In the genomic region with DNA sequence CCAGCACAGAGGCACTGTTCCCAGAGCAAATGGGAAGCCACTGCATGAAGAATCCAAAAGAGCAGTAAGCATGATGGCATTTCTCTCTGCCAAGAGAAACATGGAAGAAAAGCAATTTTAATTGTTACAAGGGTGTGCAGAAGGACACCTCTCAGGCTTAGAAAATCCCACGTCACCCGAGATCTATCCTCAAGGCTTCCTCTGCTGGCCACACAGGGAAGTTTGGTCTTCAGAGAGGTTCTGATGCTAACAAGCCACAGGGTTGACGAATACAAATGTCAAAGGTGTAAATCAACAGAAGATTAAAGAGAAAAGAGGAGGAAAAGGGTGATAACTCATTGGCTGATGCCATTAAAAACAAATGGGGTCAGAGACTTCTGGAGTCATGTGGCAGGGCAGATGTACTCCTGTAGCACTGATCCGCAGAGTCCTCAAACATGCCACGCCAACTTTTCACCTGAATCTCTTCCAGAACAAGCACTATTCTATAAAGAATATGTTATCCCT, we compare ENCODE assay signal across 19 cellular contexts. TPM values are rescaled to one million over a fixed set of nuclear protein-coding genes. Genes with fewer than 3 reads are reported as not detected.
DNase-seq lines count a peak whose midpoint lies in the region; ATAC-seq, FAIRE-seq and TF ChIP-seq lines count a peak whose summit lies in the region.
"Had no signal": no experiment of that assay in that cellular context is flagged by ENCODE, and none has a peak within 500 bp of the region (broad histone marks: within the 10 kb centered on the region; RNA-seq: fewer than 3 reads in every experiment).

No MANE protein-coding gene starts in this region.

- H3K4ac ChIP-seq in H9 (ENCODE audit: low read depth, low read length) (no peak overlapping the region), H1 (replicated peaks; ENCODE audit: insufficient read length, low read depth, low read length) (no peak overlapping the region)

- H3K36me3 ChIP-seq in OCI-LY7 (ENCODE audit: insufficient read depth, low read length) (peaks cover 32% of the 10 kb centered on the region), H1 (ENCODE audit: control insufficient read depth in 2 of 4, insufficient read depth in 4 of 4, low read length in 3 of 4) (no peaks in the 10 kb centered on the region), heart left ventricle (peaks cover 0 to 45% (median 23%) of the 10 kb centered on the region in 9 donors)
- H3K36me3 ChIP-seq: SJCRH30 had no signal

- no peaks in the 10 kb centered on the region for H3K27me3 ChIP-seq in H9 (ENCODE audit: insufficient read depth, low read length)
- H3K27me3 ChIP-seq in H1 (replicated peaks in 1 of 4; ENCODE audit: control insufficient read depth in 3 of 4, extremely low read depth in 1 of 4, insufficient read depth in 3 of 4, low read length in 3 of 4): no peaks in the 10 kb centered on the region
- H3K27me3 ChIP-seq in heart left ventricle: no peaks in the 10 kb centered on the region
- H3K27me3 ChIP-seq: BLaER1 treated with 17β-estradiol and CSF1 and Interleukin-3, amounts not matched to agents 10 nM and 100 nM; SJCRH30 had no signal

- peak; percentile 6 to 14; a peak in 2 of 4 replicates for TF ChIP-seq RAD21 in H1 (IDR thresholded peaks at IDR 0.05 in 1 of 2, conservative IDR thresholded peaks at IDR 0.05 in 1 of 2; ENCODE audit: low read depth in 2 of 2, low read length in 2 of 2)

- H2BK5ac ChIP-seq in H9 (ENCODE audit: insufficient read length, low read length) (no peak overlapping the region), H1 (ENCODE audit: low read depth, low read length) (no peak overlapping the region)

- H2AK5ac ChIP-seq in H9 (ENCODE audit: insufficient read length, low read length) (no peak overlapping the region), H1 (ENCODE audit: low read depth, low read length) (no peak overlapping the region)

- no peak overlapping the region for H2BK12ac ChIP-seq in H9 (ENCODE audit: insufficient read length, low read depth, low read length)
- no peak overlapping the region for H2BK12ac ChIP-seq in H1 (ENCODE audit: low read depth, low read length)

- H3K23me2 ChIP-seq in H9 (ENCODE audit: insufficient read length, low read depth, low read length, poor library complexity, severe bottlenecking): no peaks in the 10 kb centered on the region
- H3K23me2 ChIP-seq in H1 (ENCODE audit: low read depth, low read length): 0 out of 2 replicates have a peak, but pooled peaks cover 2% of the 10 kb centered on the region

- H4K91ac ChIP-seq in H9 (ENCODE audit: insufficient read length, low read depth, low read length): no peak overlapping the region
- no peak overlapping the region for H4K91ac ChIP-seq in H1 (replicated peaks; ENCODE audit: insufficient read length, low read length)

- no peak for TF ChIP-seq EP300 in H1 (IDR thresholded peaks at IDR 0.05; ENCODE audit: borderline replicate concordance in 1 of 2, low read depth in 2 of 2, low read length in 2 of 2)

- H2BK15ac ChIP-seq in H9 (ENCODE audit: low read depth, low read length) (no peak overlapping the region), H1 (ENCODE audit: low read length) (no peak overlapping the region)

- TF ChIP-seq POLR2A in H1 (IDR thresholded peaks at IDR 0.05; ENCODE audit: control extremely low read depth in 1 of 2, low read depth in 2 of 2, low read length in 2 of 2): no peak
- no peak for TF ChIP-seq POLR2A in heart left ventricle (IDR thresholded peaks at IDR 0.05)

- no peaks in the 10 kb centered on the region for H3K9me3 Mint-ChIP-seq in H9
- H3K9me3 Mint-ChIP-seq in stimulated activated effector memory CD8-positive, alpha-beta T cell treated with anti-CD3 and anti-CD28 coated beads, Interleukin-12 subunit alpha, Interleukin-12 subunit beta, amount 100 ng/mL, for 72 hours: no peaks in the 10 kb centered on the region
- H3K9me3 Mint-ChIP-seq: CD8-positive, alpha-beta memory T cell; IgD-negative memory B cell had no signal

- H3K79me2 ChIP-seq in H9 (ENCODE audit: insufficient read depth, low read length): peaks cover 2% of the 10 kb centered on the region; the same call in 1 of the 2 replicates
- peaks cover 35% of the 10 kb centered on the region; the same call in 1 of the 2 replicates for H3K79me2 ChIP-seq in OCI-LY7 (ENCODE audit: insufficient read depth, low read depth, low read length)
- H3K79me2 ChIP-seq in H1 (ENCODE audit: control insufficient read depth in 1 of 2, insufficient read depth in 2 of 2, low read length in 2 of 2): peaks cover 0 to 26% of the 10 kb centered on the region in 2 experiments; a peak in 3 of 4 replicates

- H3K36me3 Mint-ChIP-seq in H9 (ENCODE audit: insufficient read depth in 1 of 3, low read depth in 3 of 3): peaks cover 0 to 5% (median 0%) of the 10 kb centered on the region in 3 experiments; a peak in 3 of 7 replicates
- H3K36me3 Mint-ChIP-seq in stimulated activated effector memory CD8-positive, alpha-beta T cell treated with anti-CD3 and anti-CD28 coated beads, Interleukin-12 subunit alpha, Interleukin-12 subunit beta, amount 100 ng/mL, for 72 hours: peaks cover 65% of the 10 kb centered on the region

- no peak overlapping the region for H3K27ac ChIP-seq in H9 (ENCODE audit: insufficient read length, low read depth, low read length)
- no peak overlapping the region for H3K27ac ChIP-seq in OCI-LY7 (ENCODE audit: low read depth, low read length, poor library complexity, severe bottlenecking)
- H3K27ac ChIP-seq in H1 (ENCODE audit: low read depth, low read length): no peak overlapping the region
- H3K27ac ChIP-seq in heart left ventricle: no peak overlapping the region
- H3K27ac ChIP-seq: BLaER1 treated with 17β-estradiol and CSF1 and Interleukin-3, amounts not matched to agents 10 nM and 100 nM; HL-60; SJCRH30 had no signal

- H3K4me2 ChIP-seq in H9 (ENCODE audit: insufficient read depth, insufficient read length, low read length) (no peak overlapping the region), OCI-LY7 (ENCODE audit: low read length) (no peak overlapping the region), H1 (ENCODE audit: insufficient read depth in 1 of 2, low read depth in 2 of 2, low read length in 2 of 2) (no peak overlapping the region)
- H3K4me2 ChIP-seq: BLaER1 treated with 17β-estradiol and CSF1 and Interleukin-3, amounts not matched to agents 10 nM and 100 nM had no signal

- H4K5ac ChIP-seq in H9 (ENCODE audit: insufficient read length, low read depth, low read length): no peak overlapping the region
- no peak overlapping the region for H4K5ac ChIP-seq in H1 (ENCODE audit: insufficient read length, low read depth, low read length)

- POLR2A ChIA-PET in OCI-LY7 (lab: Charles Lee) (no interaction called here), H1 (lab: Charles Lee; ENCODE audit: partially characterized antibody) (no interaction called here)

- peak overlapping the region in 2 of 3 experiments; percentile 0 to 62; a peak in 5 of 7 replicates for H3K27ac Mint-ChIP-seq in H9
- H3K27ac Mint-ChIP-seq in stimulated activated effector memory CD8-positive, alpha-beta T cell treated with anti-CD3 and anti-CD28 coated beads, Interleukin-12 subunit alpha, Interleukin-12 subunit beta, amount 100 ng/mL, for 72 hours: peak overlapping the region; percentile 8
- H3K27ac Mint-ChIP-seq: IgD-negative memory B cell had no signal

- intact Hi-C loops in OCI-LY7 (cut with micrococcal nuclease; ENCODE audit: unreplicated experiment) (loop anchor here (10.0 kb wide), 1 partner anchor 425 kb away; no protein-coding TSS in a partner anchor), heart left ventricle (cut with DNase I) (no loop called here)

- no peak overlapping the region for H3K9ac ChIP-seq in H9 (ENCODE audit: extremely low read depth, insufficient read length, low read length)
- no peak overlapping the region for H3K9ac ChIP-seq in H1 (replicated peaks in 1 of 4; ENCODE audit: extremely low read depth in 1 of 4, low read depth in 3 of 4, low read length in 3 of 4)
- H3K9ac ChIP-seq: BLaER1 treated with 17β-estradiol and CSF1 and Interleukin-3, amounts not matched to agents 10 nM and 100 nM had no signal

- H3K4me1 Mint-ChIP-seq in H9: peaks cover 33 to 41% of the 10 kb centered on the region in 2 experiments
- peaks cover 27% of the 10 kb centered on the region for H3K4me1 Mint-ChIP-seq in stimulated activated effector memory CD8-positive, alpha-beta T cell treated with anti-CD3 and anti-CD28 coated beads, Interleukin-12 subunit alpha, Interleukin-12 subunit beta, amount 100 ng/mL, for 72 hours

- H4K20me1 ChIP-seq in H9 (ENCODE audit: control insufficient read depth, insufficient read depth, insufficient read length): no peaks in the 10 kb centered on the region
- 0 out of 2 replicates have a peak, but pooled peaks cover 4% of the 10 kb centered on the region for H4K20me1 ChIP-seq in OCI-LY7 (ENCODE audit: insufficient read depth, low read length)
- peaks cover 3 to 6% of the 10 kb centered on the region in 2 experiments for H4K20me1 ChIP-seq in H1 (replicated peaks in 1 of 2; ENCODE audit: control insufficient read depth in 1 of 2, insufficient read depth in 2 of 2, low read length in 2 of 2)

- no peak overlapping the region for H3T11ph ChIP-seq in H9 (ENCODE audit: low read length)

- no peak overlapping the region for H3K14ac ChIP-seq in H9 (ENCODE audit: insufficient read depth, low read length)
- no peak overlapping the region for H3K14ac ChIP-seq in H1 (ENCODE audit: insufficient read length)

- H3K56ac ChIP-seq in H9 (ENCODE audit: insufficient read length, low read depth, low read length): no peak overlapping the region
- H3K56ac ChIP-seq in H1 (replicated peaks; ENCODE audit: insufficient read length, low read depth, low read length): no peak overlapping the region

- FAIRE-seq in H1 (lab: Jason Lieb, UNC): no peak
- FAIRE-seq: D721Med, GM12892 had no signal

- H2BK20ac ChIP-seq in H9 (ENCODE audit: low read depth, low read length, poor library complexity, severe bottlenecking) (no peak overlapping the region), H1 (ENCODE audit: low read length) (no peak overlapping the region)

- H3K9me3 ChIP-seq in H9 (ENCODE audit: control insufficient read depth, low read depth, low read length) (no peaks in the 10 kb centered on the region), OCI-LY7 (ENCODE audit: low read length) (no peaks in the 10 kb centered on the region), H1 (ENCODE audit: insufficient read depth in 2 of 2, low read depth in 1 of 2, low read length in 1 of 2) (no peaks in the 10 kb centered on the region), heart left ventricle (no peaks in the 10 kb centered on the region)
- H3K9me3 ChIP-seq: BLaER1 treated with 17β-estradiol and CSF1 and Interleukin-3, amounts not matched to agents 10 nM and 100 nM; SJCRH30 had no signal

- no peak for DNase-seq in H9
- DNase-seq in OCI-LY7 (ENCODE audit: low spot score): no peak
- no peak for DNase-seq in H1 (ENCODE audit: low read depth in 1 of 2, low spot score in 2 of 2)
- no peak for DNase-seq in stimulated activated effector memory CD8-positive, alpha-beta T cell treated with anti-CD3 and anti-CD28 coated beads, Interleukin-12 subunit alpha, Interleukin-12 subunit beta, amount 100 ng/mL, for 72 hours (ENCODE audit: low spot score in 2 of 2)
- no peak for DNase-seq in heart left ventricle
- no peak for DNase-seq in NCI-H526 (lab: John Stamatoyannopoulos, UW)
- DNase-seq: CD8-positive, alpha-beta memory T cell; DMS79; NCI-H1105 treated with DMSO at 0.1 percent for 48 hours; NCI-H187; NCI-H2107; NCI-H510A treated with DMSO at 0.1 percent for 48 hours; SJCRH30 had no signal

- H3K4me3 Mint-ChIP-seq in H9: no peak overlapping the region
- H3K4me3 Mint-ChIP-seq in stimulated activated effector memory CD8-positive, alpha-beta T cell treated with anti-CD3 and anti-CD28 coated beads, Interleukin-12 subunit alpha, Interleukin-12 subunit beta, amount 100 ng/mL, for 72 hours: no peak overlapping the region
- H3K4me3 Mint-ChIP-seq: CD8-positive, alpha-beta memory T cell had no signal

- H3K9me2 ChIP-seq in OCI-LY7 (ENCODE audit: insufficient read depth, low read length): no peaks in the 10 kb centered on the region

- no peak overlapping the region for H3K4me3 ChIP-seq in OCI-LY7 (ENCODE audit: low read depth, low read length, poor library complexity, severe bottlenecking)
- no peak overlapping the region for H3K4me3 ChIP-seq in H1 (ENCODE audit: extremely low read depth in 1 of 4, insufficient read depth in 2 of 4, low read depth in 3 of 4, low read length in 4 of 4)
- no peak overlapping the region for H3K4me3 ChIP-seq in heart left ventricle
- H3K4me3 ChIP-seq: BLaER1 treated with 17β-estradiol and CSF1 and Interleukin-3, amounts not matched to agents 10 nM and 100 nM; SJCRH30 had no signal

- no CpG with 5 or more reads among the region's 5 CpGs for WGBS in H9 (ENCODE audit: extremely low coverage, insufficient read length, low lambda C conversion rate)
- 95% methylated on average over 5 of the region's 5 CpGs; no CpG with 5 or more reads in 1 of the 2 experiments for WGBS in H1 (ENCODE audit: extremely low coverage in 1 of 2, insufficient coverage in 1 of 2, insufficient read length in 1 of 2, insufficient replicate concordance in 2 of 2, low coverage in 1 of 2, low lambda C conversion rate in 2 of 2, missing lambda C conversion rate in 1 of 2), 2 experiments
- WGBS in heart left ventricle, 4 donors: 88 to 95% (median 94%) methylated on average over 5 of the region's 5 CpGs

- H4K8ac ChIP-seq in H9 (replicated peaks; ENCODE audit: insufficient read length, low read depth, low read length) (no peak overlapping the region), H1 (ENCODE audit: extremely low read depth, insufficient read depth, low read length) (no peak overlapping the region)

- no peaks in the 10 kb centered on the region for H3K27me3 Mint-ChIP-seq in H9 (ENCODE audit: low read depth)
- H3K27me3 Mint-ChIP-seq: CD8-positive, alpha-beta memory T cell; IgD-negative memory B cell had no signal

- H3K79me1 ChIP-seq in H9 (ENCODE audit: insufficient read depth, low read depth, low read length, poor library complexity, severe bottlenecking) (no peaks in the 10 kb centered on the region), H1 (ENCODE audit: low read depth, low read length) (peaks cover 14% of the 10 kb centered on the region)

- no peak overlapping the region for H3K18ac ChIP-seq in H9 (ENCODE audit: insufficient read length, low read depth, low read length)
- no peak overlapping the region for H3K18ac ChIP-seq in H1 (ENCODE audit: extremely low read depth, low read length)

- TF ChIP-seq CTCF in H9 (conservative IDR thresholded peaks at IDR 0.05) (peak; percentile 43; the same call in 2 of the 3 replicates), OCI-LY7 (conservative IDR thresholded peaks at IDR 0.05; ENCODE audit: low read length) (0 out of 2 replicates have a peak, but pooled peaks have one; percentile 19), H1 (IDR thresholded peaks at IDR 0.05; ENCODE audit: control extremely low read depth in 1 of 3, insufficient read depth in 1 of 3, low read depth in 1 of 3, low read length in 3 of 3) (peak in 1 of 3 experiments; percentile 38; a peak in 1 of 4 replicates), heart left ventricle (IDR thresholded peaks at IDR 0.05) (no peak)

- CTCF ChIA-PET in OCI-LY7 (lab: Charles Lee; ENCODE audit: unreplicated experiment): no interaction called here
- CTCF ChIA-PET in H1 (lab: Charles Lee; ENCODE audit: partially characterized antibody): interaction anchor here (1.0 to 1.9 kb wide), 3 partner anchors 13 to 60 kb away, joined by 3 to 8 read pairs (median 3); no protein-coding TSS in a partner anchor

- no peak overlapping the region for H2BK120ac ChIP-seq in H9 (ENCODE audit: low read depth, low read length, poor library complexity, severe bottlenecking)
- H2BK120ac ChIP-seq in H1 (replicated peaks; ENCODE audit: low read depth, low read length): no peak overlapping the region

- no peak for ATAC-seq in stimulated activated effector memory CD8-positive, alpha-beta T cell treated with anti-CD3 and anti-CD28 coated beads, Interleukin-12 subunit alpha, Interleukin-12 subunit beta, amount 100 ng/mL, for 72 hours
- ATAC-seq in heart left ventricle (no peak), GM18861 (IDR thresholded peaks at IDR 0.05; ENCODE audit: unreplicated experiment) (no peak)

- H2AFZ ChIP-seq in H9 (ENCODE audit: low read length) (no peak overlapping the region), OCI-LY7 (ENCODE audit: low read length) (no peak overlapping the region), H1 (ENCODE audit: low read length) (no peak overlapping the region)

- H3K4me1 ChIP-seq in H9 (ENCODE audit: insufficient read depth, low read length): no peaks in the 10 kb centered on the region; the same call in 1 of the 2 replicates
- H3K4me1 ChIP-seq in OCI-LY7 (ENCODE audit: insufficient read depth, low read length, poor library complexity, severe bottlenecking): peaks cover 13% of the 10 kb centered on the region
- H3K4me1 ChIP-seq in H1 (replicated peaks in 1 of 4; ENCODE audit: control insufficient read depth in 3 of 4, insufficient read depth in 4 of 4, low read length in 3 of 4): peaks cover 3 to 22% (median 12%) of the 10 kb centered on the region in 4 experiments; a peak in 6 of 7 replicates
- peaks cover 0 to 71% (median 29%) of the 10 kb centered on the region in 12 donors for H3K4me1 ChIP-seq in heart left ventricle
- H3K4me1 ChIP-seq: SJCRH30 had no signal

- no TSS peak for BruUV-seq in OCI-LY7 (replicated peaks; lab: Mats Ljungman, UMichigan)

- no peak overlapping the region for H3K23ac ChIP-seq in H9 (ENCODE audit: insufficient read length, low read depth, low read length)
- H3K23ac ChIP-seq in H1 (ENCODE audit: insufficient read length): no peak overlapping the region

RNA-seq across cellular contexts. Expression of gene SPDEF, which starts 33.6 kb away (rescaled TPM):
- total RNA-seq in H9 (2021): 0.15 and 0.22 TPM in 2 replicates
- 0.36 and 0.54 TPM in 2 replicates for total RNA-seq in OCI-LY7 (2014; rRNA removed; shearing (Covaris generic))
- total RNA-seq in OCI-LY7 (2022): 0.34 and 0.52 TPM in 2 replicates
- total RNA-seq in H1 (2021; fragmentation: NEBNext Ultra II Directional; extraction: Animal tissue kit (Norgen Biotek cat#: 25700)): 0.15 TPM in 1 of 2 replicates, not detected in the other
- polyA plus RNA-seq in H1 (2011; rRNA removed): 0.30 TPM in 2 replicates
- 0.45 TPM for polyA plus RNA-seq in H1 (2011; cell fraction: cytosol; rRNA removed)
- 0.87 TPM for polyA plus RNA-seq in H1 (2011; cell fraction: nucleus; rRNA removed)
- polyA plus RNA-seq in H1 (2012, experiment 1 of 2): 0.15 to 0.36 TPM (median 0.19 TPM) in 3 of 4 replicates, not detected in the other
- polyA plus RNA-seq in H1 (2012, experiment 2 of 2): not detected
- 0.06 TPM for polyA plus RNA-seq in H1 (2013, experiment 1 of 2)
- polyA plus RNA-seq in H1 (2013, experiment 2 of 2): 0.06 TPM
- not detected in 2 replicates for polyA minus RNA-seq in H1 (2011; rRNA and poly(A)+ RNA removed)
- polyA minus RNA-seq in H1 (2011; cell fraction: cytosol; rRNA and poly(A)+ RNA removed): not detected
- polyA minus RNA-seq in H1 (2011; cell fraction: nucleus; rRNA and poly(A)+ RNA removed): 0.40 TPM
- under 1 TPM in 7 of 9 donors, not detected in 2; 0.12 to 0.46 (median 0.31) TPM for total RNA-seq in heart left ventricle
- under 1 TPM; 0.15 to 0.23 TPM for polyA plus RNA-seq in heart left ventricle
- total RNA-seq: CD8-positive, alpha-beta memory T cell; SJCRH30 had no signal
- polyA plus RNA-seq: CD8-positive, alpha-beta memory T cell; IgD-negative memory B cell had no signal

Comparison
In these comparisons a context has a peak if more than half of its experiments do, and no peak if none do; other contexts are left out.
1. CTCF ChIP-seq: peak in H9 (single experiment) and OCI-LY7 (single experiment); none in heart left ventricle (0 of 12).